1 cellular context compared by ENCODE assay signal in the genomic region with DNA sequence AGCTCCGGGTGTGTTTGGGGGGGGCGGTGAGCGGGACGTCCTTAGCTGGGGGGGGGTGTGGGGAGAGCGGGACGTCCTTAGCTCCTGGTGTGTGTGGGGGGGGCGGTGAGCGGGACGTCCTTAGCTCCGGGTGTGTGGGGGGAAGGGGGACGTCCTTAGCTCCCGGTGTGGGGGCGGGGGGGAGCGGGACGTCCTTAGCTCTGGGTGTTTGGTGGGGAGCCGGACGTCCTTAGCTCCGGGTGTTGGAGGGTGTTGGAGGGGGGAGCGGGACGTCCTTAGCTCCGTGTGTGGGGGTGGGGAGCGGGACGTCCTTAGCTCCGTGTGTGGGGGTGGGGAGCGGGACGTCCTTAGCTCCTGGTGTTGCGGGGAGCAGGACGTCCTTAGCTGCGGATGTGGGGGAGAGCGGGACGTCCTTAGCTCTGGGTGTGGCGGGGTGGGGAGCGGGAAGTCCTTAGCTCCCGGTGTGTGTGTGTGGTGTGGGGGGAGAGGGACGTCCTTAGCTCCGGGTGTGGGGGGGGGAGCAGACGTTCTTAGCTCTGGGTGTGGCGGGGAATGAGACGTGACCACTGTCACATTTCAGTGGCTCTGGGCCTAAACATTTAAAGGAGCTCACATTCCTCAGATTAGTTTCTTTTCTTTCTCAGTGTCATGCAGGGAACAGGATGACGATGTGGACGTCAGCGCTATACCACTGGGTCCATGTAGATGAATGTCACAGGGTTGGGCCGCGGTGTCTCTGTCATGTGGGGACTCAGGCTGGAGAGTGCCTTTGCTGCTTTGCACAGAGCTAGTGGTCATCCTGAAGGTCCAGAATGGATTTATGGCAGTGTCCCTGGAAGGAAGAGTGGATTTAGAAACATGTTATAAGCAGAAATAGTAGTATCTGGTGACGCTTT.
TF ChIP-seq lines count a peak whose summit lies in the region.

No MANE protein-coding gene starts in this region.

TF ChIP-seq in SK-N-SH treated with all-trans-retinoic acid at 6 μM for 48 hours, 23 proteins besides CTCF, POLR2A, EP300 and RAD21 (continued from another document):
- TF ChIP-seq, protein P1, sequence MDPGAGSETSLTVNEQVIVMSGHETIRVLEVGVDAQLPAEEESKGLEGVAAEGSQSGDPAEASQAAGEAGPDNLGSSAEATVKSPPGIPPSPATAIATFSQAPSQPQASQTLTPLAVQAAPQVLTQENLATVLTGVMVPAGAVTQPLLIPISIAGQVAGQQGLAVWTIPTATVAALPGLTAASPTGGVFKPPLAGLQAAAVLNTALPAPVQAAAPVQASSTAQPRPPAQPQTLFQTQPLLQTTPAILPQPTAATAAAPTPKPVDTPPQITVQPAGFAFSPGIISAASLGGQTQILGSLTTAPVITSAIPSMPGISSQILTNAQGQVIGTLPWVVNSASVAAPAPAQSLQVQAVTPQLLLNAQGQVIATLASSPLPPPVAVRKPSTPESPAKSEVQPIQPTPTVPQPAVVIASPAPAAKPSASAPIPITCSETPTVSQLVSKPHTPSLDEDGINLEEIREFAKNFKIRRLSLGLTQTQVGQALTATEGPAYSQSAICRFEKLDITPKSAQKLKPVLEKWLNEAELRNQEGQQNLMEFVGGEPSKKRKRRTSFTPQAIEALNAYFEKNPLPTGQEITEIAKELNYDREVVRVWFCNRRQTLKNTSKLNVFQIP (CRISPR knock-in tag; IDR thresholded peaks at IDR 0.05; ENCODE audit: borderline replicate concordance, low read depth) = no peak
- TF ChIP-seq ZNF8 (CRISPR knock-in tag; IDR thresholded peaks at IDR 0.05) (no peak), ZC3H10 (CRISPR knock-in tag; IDR thresholded peaks at IDR 0.05) (no peak), TCF4 (CRISPR knock-in tag; IDR thresholded peaks at IDR 0.05; ENCODE audit: borderline replicate concordance) (no peak), CSDC2 (CRISPR knock-in tag; IDR thresholded peaks at IDR 0.05) (no peak), ZFP30 (CRISPR knock-in tag; IDR thresholded peaks at IDR 0.05) (no peak)
